Comparison of ENCODE assay signal across 16 cellular contexts in genomic region chr5:170554566-170555267, GRCh38. TPM values are rescaled to one million over a fixed set of nuclear protein-coding genes. Genes with fewer than 3 reads are reported as not detected.
DNase-seq lines count a peak whose midpoint lies in the region; ATAC-seq and TF ChIP-seq lines count a peak whose summit lies in the region.
"Had no signal": no experiment of that assay in that cellular context is flagged by ENCODE, and none has a peak within 500 bp of the region (broad histone marks: within the 10 kb centered on the region; RNA-seq: fewer than 3 reads in every experiment).

No MANE protein-coding gene starts in this region.

- H3K27me3 ChIP-seq in MG63 (no peaks in the 10 kb centered on the region), gastroesophageal sphincter (peaks cover 25% of the 10 kb centered on the region), sigmoid colon (peaks cover 0 to 4% (median 0%) of the 10 kb centered on the region in 3 donors)
- H3K27me3 ChIP-seq: thyroid gland had no signal

- TF ChIP-seq CTCF in gastroesophageal sphincter (IDR thresholded peaks at IDR 0.05) (no peak), sigmoid colon (IDR thresholded peaks at IDR 0.05) (no peak)

- H3K27ac ChIP-seq in gastroesophageal sphincter (peak overlapping the region in 3 of 4 donors; percentile 31 to 51 (median 45)), sigmoid colon (peak overlapping the region; percentile 28 to 59 (median 42))
- H3K27ac ChIP-seq: thyroid gland had no signal

- TF ChIP-seq POLR2A in gastroesophageal sphincter (IDR thresholded peaks at IDR 0.05): no peak
- no peak for TF ChIP-seq POLR2A in sigmoid colon (IDR thresholded peaks at IDR 0.05)

- 16 to 37% methylated on average over 6 to 9 of the region's 17 CpGs for WGBS in gastroesophageal sphincter (ENCODE audit: low coverage in 1 of 2), 2 donors
- WGBS in sigmoid colon, 2 donors: 61 to 64% methylated on average over 17 of the region's 17 CpGs

- TF ChIP-seq EP300 in gastroesophageal sphincter (IDR thresholded peaks at IDR 0.05): no peak
- no peak for TF ChIP-seq EP300 in sigmoid colon (IDR thresholded peaks at IDR 0.05)

- peak; percentile 58 for DNase-seq in MG63
- DNase-seq in NCI-H526 (lab: John Stamatoyannopoulos, UW): peak; percentile 36 to 60
- peak; percentile 85 for DNase-seq in sigmoid colon
- DNase-seq in activated CD8-positive, alpha-beta memory T cell treated with anti-CD3 and anti-CD28 coated beads for 24 hours: no peak
- DNase-seq in activated gamma-delta T cell (lab: John Stamatoyannopoulos, UW): no peak
- DNase-seq: activated CD4-positive, alpha-beta T cell treated with anti-CD3 and anti-CD28 coated beads, Interleukin-2, amount 50 U/mL, for 48 hours; activated naive CD4-positive, alpha-beta T cell treated with anti-CD3 and anti-CD28 coated beads for 36 hours; CD8-positive, alpha-beta memory T cell; cerebellar nuclear complex; GOT3; naive thymus-derived CD8-positive, alpha-beta T cell; NCI-H1048; thyroid gland had no signal

- H3K36me3 ChIP-seq in MG63 (no peaks in the 10 kb centered on the region), gastroesophageal sphincter (no peaks in the 10 kb centered on the region), sigmoid colon (no peaks in the 10 kb centered on the region)
- H3K36me3 ChIP-seq: thyroid gland had no signal

- no peak overlapping the region for H3K4me3 ChIP-seq in MG63
- no peak overlapping the region for H3K4me3 ChIP-seq in gastroesophageal sphincter
- H3K4me3 ChIP-seq in sigmoid colon: no peak overlapping the region
- H3K4me3 ChIP-seq: thyroid gland had no signal

- intact Hi-C loops in sigmoid colon (cut with DNase I): no loop called here

- H3K4me1 ChIP-seq in gastroesophageal sphincter (peaks cover 0 to 31% (median 6%) of the 10 kb centered on the region in 3 donors), sigmoid colon (peaks cover 0 to 29% (median 21%) of the 10 kb centered on the region in 4 donors)
- H3K4me1 ChIP-seq: thyroid gland had no signal

- ATAC-seq in gastroesophageal sphincter (peak; percentile 78), HG02852 (IDR thresholded peaks at IDR 0.05; ENCODE audit: unreplicated experiment) (no peak)
- ATAC-seq: naive thymus-derived CD8-positive, alpha-beta T cell had no signal

- no peaks in the 10 kb centered on the region for H3K9me3 ChIP-seq in MG63
- no peaks in the 10 kb centered on the region for H3K9me3 ChIP-seq in gastroesophageal sphincter
- no peaks in the 10 kb centered on the region for H3K9me3 ChIP-seq in sigmoid colon
- H3K9me3 ChIP-seq: thyroid gland had no signal

RNA-seq across cellular contexts. Expression of gene KCNIP1, which starts 50.9 kb away (rescaled TPM):
- total RNA-seq in MG63 (2014; rRNA removed; shearing (Covaris generic); ENCODE audit: low replicate concordance): 0.43 and 7.9 TPM in 2 replicates
- total RNA-seq in gastroesophageal sphincter (1 to 10 TPM in 2 of 4 donors, under 1 TPM in 1, not detected in 1; 0.94 to 1.6 (median 1.1) TPM), sigmoid colon (1 to 10 TPM in 3 of 4 donors, under 1 TPM in 1; 0.49 to 2.8 (median 1.3) TPM)
- polyA plus RNA-seq in sigmoid colon: under 1 TPM in 1 of 3 donors, not detected in 2; 0.28 TPM
- total RNA-seq: activated naive CD4-positive, alpha-beta T cell treated with anti-CD3 and anti-CD28 coated beads for 36 hours; CD8-positive, alpha-beta memory T cell; HT-29; naive thymus-derived CD8-positive, alpha-beta T cell had no signal
- polyA plus RNA-seq: CD8-positive, alpha-beta memory T cell; naive thymus-derived CD8-positive, alpha-beta T cell had no signal

Comparison
In these comparisons a context has a peak if more than half of its experiments do, and no peak if none do; other contexts are left out.
1. DNase-seq: peak in MG63 (single experiment), NCI-H526 (2 of 2) and sigmoid colon (single experiment); none in activated CD8-positive, alpha-beta memory T cell treated with anti-CD3 and anti-CD28 coated beads for 24 hours (single experiment) and activated gamma-delta T cell (single experiment).